Comparison of ENCODE assay signal across 9 cellular contexts in genomic region chr2:233247744-233248143, GRCh38. TPM values are rescaled to one million over a fixed set of nuclear protein-coding genes. Genes with fewer than 3 reads are reported as not detected.
DNase-seq lines count a peak whose midpoint lies in the region.
"Had no signal": no experiment of that assay in that cellular context is flagged by ENCODE, and none has a peak within 500 bp of the region (broad histone marks: within the 10 kb centered on the region; RNA-seq: fewer than 3 reads in every experiment).

No MANE protein-coding gene starts in this region.

- H3K36me3 Mint-ChIP-seq in activated T-cell treated with anti-CD3 and anti-CD28 coated beads, Interleukin-2, amount 50 U/mL, for 24 hours (ENCODE audit: low read depth), result peaks cover 12% of the 10 kb centered on the region

- H3K4me1 Mint-ChIP-seq in activated T-cell treated with anti-CD3 and anti-CD28 coated beads, Interleukin-2, amount 50 U/mL, for 24 hours (ENCODE audit: low read depth), result peaks cover 65% of the 10 kb centered on the region

- no peaks in the 10 kb centered on the region for H3K9me3 Mint-ChIP-seq in activated T-cell treated with anti-CD3 and anti-CD28 coated beads, Interleukin-2, amount 50 U/mL, for 24 hours

- no peaks in the 10 kb centered on the region for H3K27me3 Mint-ChIP-seq in activated T-cell treated with anti-CD3 and anti-CD28 coated beads, Interleukin-2, amount 50 U/mL, for 24 hours

- peak overlapping the region; percentile 46 for H3K4me3 Mint-ChIP-seq in activated T-cell treated with anti-CD3 and anti-CD28 coated beads, Interleukin-2, amount 50 U/mL, for 24 hours

- peak overlapping the region; percentile 97 for H3K27ac Mint-ChIP-seq in activated T-cell treated with anti-CD3 and anti-CD28 coated beads, Interleukin-2, amount 50 U/mL, for 24 hours

- DNase-seq in activated gamma-delta T cell treated with Interleukin-2 at 50 U/mL for 16 hours (peak; percentile 41), activated gamma-delta T cell (lab: John Stamatoyannopoulos, UW) (no peak), islet precursor cell (peak; percentile 95), ureter (ENCODE audit: low spot score) (peak; percentile 62), cerebellum (ENCODE audit: low spot score) (no peak), NCI-H2196 (lab: John Stamatoyannopoulos, UW; ENCODE audit: unreplicated experiment) (no peak), GDM1 (lab: John Stamatoyannopoulos, UW) (no peak)
- DNase-seq in activated T-cell treated with anti-CD3 and anti-CD28 coated beads, Interleukin-2, amount 50 U/mL, for 24 hours, result no peak

RNA-seq across cellular contexts. Expression of gene ATG16L1, which starts 3.7 kb away (rescaled TPM):
- total RNA-seq in ureter (35.4 TPM), cerebellum (36.7 TPM)

RNA-seq across cellular contexts. Expression of gene SAG, which starts 59.9 kb away (rescaled TPM):
- not detected for total RNA-seq in ureter
- not detected for total RNA-seq in cerebellum
- total RNA-seq: mucosa of gallbladder had no signal

Comparison
In these comparisons a context has a peak if more than half of its experiments do, and no peak if none do; other contexts are left out.
1. DNase-seq: peak in activated gamma-delta T cell treated with Interleukin-2 at 50 U/mL for 16 hours (single experiment), islet precursor cell (single experiment) and ureter (single experiment); none in activated gamma-delta T cell (single experiment), activated T-cell treated with anti-CD3 and anti-CD28 coated beads, Interleukin-2, amount 50 U/mL, for 24 hours (single experiment), cerebellum (single experiment), NCI-H2196 (single experiment) and GDM1 (single experiment).